Comparison of ENCODE assay signal across 9 cellular contexts in the genomic region with DNA sequence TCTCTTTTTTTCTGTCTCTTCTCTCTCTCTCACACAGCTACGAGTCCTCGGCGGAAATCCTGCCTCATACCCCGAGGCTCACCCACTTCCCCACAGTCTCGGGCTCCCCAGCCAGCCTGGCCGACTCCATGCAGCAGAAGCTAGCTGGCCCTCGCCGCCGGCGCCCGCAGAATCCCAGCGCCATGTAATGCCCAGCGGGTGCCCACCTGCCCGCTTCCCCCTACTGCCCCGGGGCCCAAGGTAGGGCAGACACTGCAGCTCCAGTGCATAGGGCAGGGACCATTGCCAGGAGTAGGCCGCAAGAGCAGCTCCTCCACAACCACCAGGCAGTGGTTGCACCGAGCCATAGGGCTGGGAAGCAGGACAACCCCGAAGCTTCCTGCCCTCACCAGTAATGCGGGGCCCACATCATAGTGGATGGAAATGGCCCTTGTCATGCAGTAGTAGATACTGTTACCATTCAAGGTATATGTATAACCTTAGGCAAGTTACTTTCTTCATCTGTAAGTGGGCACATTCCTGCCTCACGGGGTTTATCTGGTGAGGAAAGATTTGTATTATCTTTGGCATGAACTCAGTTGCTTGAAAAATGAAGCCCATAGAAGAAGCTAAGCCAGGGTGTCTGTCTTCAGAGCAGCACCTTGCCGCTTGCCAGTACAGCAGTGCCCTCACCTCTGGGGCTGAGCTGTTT. TPM values are rescaled to one million over a fixed set of nuclear protein-coding genes. Genes with fewer than 3 reads are reported as not detected.
A peak's percentile ranks its signal among the peaks of the same experiment; 100 is the strongest.
DNase-seq lines count a peak whose midpoint lies in the region; ATAC-seq, FAIRE-seq and TF ChIP-seq lines count a peak whose summit lies in the region.
"Had no signal": no experiment of that assay in that cellular context is flagged by ENCODE, and none has a peak within 500 bp of the region (broad histone marks: within the 10 kb centered on the region; RNA-seq: fewer than 3 reads in every experiment).

No MANE protein-coding gene starts in this region.

- H3K9ac ChIP-seq in HepG2 (ENCODE audit: insufficient read depth, low read depth, low read length) = no peak overlapping the region

- no peak for FAIRE-seq in HepG2 (lab: Jason Lieb, UNC)
- FAIRE-seq: GM18507 had no signal

- intact Hi-C loops in heart right ventricle (cut with DNase I) (loop anchor here in 8 of 10 donors (2.0 to 10.0 kb wide), 6 partner anchors 41 to 157 kb away; a partner anchor contains a TSS), Right ventricle myocardium superior (cut with DNase I) (loop anchor here (2.0 kb wide), 1 partner anchor 45 kb away; no protein-coding TSS in a partner anchor), HepG2 (cut with micrococcal nuclease; ENCODE audit: unreplicated experiment) (no loop called here)

- H4K20me1 ChIP-seq in HepG2 (ENCODE audit: insufficient read depth, low read length) = no peaks in the 10 kb centered on the region

- TF ChIP-seq POLR2A in HepG2 (IDR thresholded peaks at IDR 0.05; ENCODE audit: insufficient read depth in 1 of 2, low read depth in 2 of 2, low read length in 2 of 2) = no peak

- H3K27me3 ChIP-seq in heart right ventricle (no peaks in the 10 kb centered on the region), HepG2 (ENCODE audit: control insufficient read depth in 1 of 2, insufficient read depth in 2 of 2, low read length in 2 of 2) (no peaks in the 10 kb centered on the region)

- TF ChIP-seq CTCF in heart right ventricle (IDR thresholded peaks at IDR 0.05) = no peak
- TF ChIP-seq CTCF in HepG2 (CRISPR knock-in tag; IDR thresholded peaks at IDR 0.05) = no peak

- H3K4me2 ChIP-seq in HepG2 (ENCODE audit: low read depth, low read length) = no peak overlapping the region

- no peak for DNase-seq in heart right ventricle
- no peak for DNase-seq in Right ventricle myocardium superior
- DNase-seq in HepG2 (ENCODE audit: low spot score) = no peak
- no peak for DNase-seq in NCI-H2196 treated with DMSO at 0.1 percent for 48 hours (lab: John Stamatoyannopoulos, UW; ENCODE audit: unreplicated experiment)
- DNase-seq in NCI-H146 treated with DMSO at 0.1 percent for 48 hours (lab: John Stamatoyannopoulos, UW; ENCODE audit: unreplicated experiment) = no peak
- no peak for DNase-seq in cerebellar nuclear complex (lab: John Stamatoyannopoulos, UW)

- no peak for TF ChIP-seq RAD21 in HepG2 (CRISPR knock-in tag; IDR thresholded peaks at IDR 0.05)

- H3K4me1 ChIP-seq in heart right ventricle = peaks cover 4 to 52% (median 27%) of the 10 kb centered on the region in 9 donors
- peaks cover 50% of the 10 kb centered on the region for H3K4me1 ChIP-seq in HepG2 (ENCODE audit: insufficient read depth, low read length)
- H3K4me1 ChIP-seq in urinary bladder (ENCODE audit: insufficient read depth) = no peaks in the 10 kb centered on the region

- H3K79me2 ChIP-seq in HepG2 (ENCODE audit: insufficient read depth, low read length) = peaks cover 4% of the 10 kb centered on the region

- no peak overlapping the region for H3K4me3 ChIP-seq in heart right ventricle
- H3K4me3 ChIP-seq in HepG2 (replicated peaks in 1 of 3; ENCODE audit: insufficient read depth in 1 of 3, low read depth in 2 of 3, low read length in 3 of 3) = no peak overlapping the region
- no peak overlapping the region for H3K4me3 ChIP-seq in urinary bladder (ENCODE audit: low read depth, low read length)

- H3K27ac ChIP-seq in heart right ventricle = peak overlapping the region in 8 of 10 donors; percentile 87 to 96 (median 93)
- H3K27ac ChIP-seq in angular gyrus (ENCODE audit: low read depth, low read length) = peak overlapping the region; percentile 48
- peak overlapping the region; percentile 57 for H3K27ac ChIP-seq in HepG2 (ENCODE audit: extremely low read length, insufficient read depth, low read length)
- H3K27ac ChIP-seq in urinary bladder (ENCODE audit: low read depth) = peak overlapping the region; percentile 18

- WGBS in heart right ventricle, 2 donors = 73 to 77% methylated on average over 21 of the region's 21 CpGs
- 94% methylated on average over 21 of the region's 21 CpGs for WGBS in HepG2 (ENCODE audit: low lambda C conversion rate)
- 75% methylated on average over 21 of the region's 21 CpGs for WGBS in urinary bladder

- H2AFZ ChIP-seq in HepG2 (ENCODE audit: low read length) = no peak overlapping the region

- POLR2A ChIA-PET in HepG2 (lab: Yijun Ruan, JAX) = interaction anchor here (1.0 to 16.4 kb wide), 8 partner anchors 10 to 53 kb away, joined by 3 to 1427 read pairs (median 4); a partner anchor contains a TSS

- in situ Hi-C loops in HepG2 (cut with HindIII; ENCODE audit: extremely low pct_ligation_motif_present, low pct_unique_long_range_greater_than_20kb) = loop anchor here (10.0 kb wide), 1 partner anchor 157 kb away; a partner anchor contains a TSS

- no TSS peak for BruUV-seq in HepG2 (replicated peaks; lab: Mats Ljungman, UMichigan)

- TF ChIP-seq EP300 in HepG2 (IDR thresholded peaks at IDR 0.05; ENCODE audit: low read depth in 2 of 2, low read length in 2 of 2) = no peak
- TF ChIP-seq EP300 in HepG2 (CRISPR knock-in tag; IDR thresholded peaks at IDR 0.05; ENCODE audit: borderline replicate concordance) = no peak

- ATAC-seq in heart right ventricle (no peak), Right ventricle myocardium superior (ENCODE audit: poor library complexity) (no peak), HepG2 (no peak)

- H3K9me3 ChIP-seq in heart right ventricle = no peaks in the 10 kb centered on the region
- H3K9me3 ChIP-seq in HepG2 (ENCODE audit: low read length) = no peaks in the 10 kb centered on the region

- H3K36me3 ChIP-seq in heart right ventricle (peaks cover 0 to 73% (median 11%) of the 10 kb centered on the region in 9 donors), HepG2 (replicated peaks in 1 of 2; ENCODE audit: control insufficient read depth in 1 of 2, insufficient read depth in 2 of 2, low read length in 2 of 2) (peaks cover 33 to 45% of the 10 kb centered on the region in 2 experiments), urinary bladder (ENCODE audit: insufficient read depth) (no peaks in the 10 kb centered on the region)

- CTCF ChIA-PET in HepG2 (lab: Yijun Ruan, JAX; ENCODE audit: low intra/inter-chr PET ratio, low total read pairs) = interaction anchor here (1.8 to 7.7 kb wide), 3 partner anchors 8 to 44 kb away, joined by 11 to 335 read pairs (median 18); no protein-coding TSS in a partner anchor

RNA-seq across cellular contexts. Expression of a gene that starts 36.9 kb away (rescaled TPM):
- total RNA-seq in heart right ventricle (100 to 1,000 TPM in 7 of 10 donors, 10 to 100 TPM in 3; 42.8 to 204 (median 109) TPM), Right ventricle myocardium superior (89.5 TPM), HepG2 (2016; rRNA removed; fragmentation: Illumina TruSeq; extraction: Trizol) (315 and 419 TPM in 2 replicates), urinary bladder (500 TPM)
- polyA plus RNA-seq in heart right ventricle (100 to 1,000 TPM; 230 to 551 TPM), HepG2 (2011; rRNA removed) (258 and 320 TPM in 2 replicates), urinary bladder (683 TPM)
- total RNA-seq in HepG2 (2016; cell fraction: cytosol; rRNA removed; fragmentation: Illumina TruSeq; extraction: Trizol; ENCODE audit: low read depth) = 421 and 422 TPM in 2 replicates
- total RNA-seq in HepG2 (2016; cell fraction: insoluble cytoplasmic fraction; rRNA removed; fragmentation: Illumina TruSeq; extraction: Trizol) = 297 and 421 TPM in 2 replicates
- total RNA-seq in HepG2 (2016; cell fraction: membrane; rRNA removed; fragmentation: Illumina TruSeq; extraction: Trizol) = 329 and 339 TPM in 2 replicates
- 273 and 295 TPM in 2 replicates for total RNA-seq in HepG2 (2016; cell fraction: nucleus; rRNA removed; fragmentation: Illumina TruSeq; extraction: Trizol)
- 494 and 1,223 TPM in 2 replicates for polyA plus RNA-seq in HepG2 (2011; cell fraction: cytosol; rRNA removed)
- polyA plus RNA-seq in HepG2 (2011; cell fraction: nucleus; rRNA removed) = 541 and 1,398 TPM in 2 replicates
- polyA plus RNA-seq in HepG2 (2012) = 119 and 147 TPM in 2 replicates
- 99.0 and 102 TPM in 2 replicates for polyA plus RNA-seq in HepG2 (2016; cell fraction: cytosol; fragmentation: Illumina TruSeq; extraction: Trizol; ENCODE audit: low read depth)
- 273 and 282 TPM in 2 replicates for polyA plus RNA-seq in HepG2 (2016; cell fraction: insoluble cytoplasmic fraction; fragmentation: Illumina TruSeq; extraction: Trizol; ENCODE audit: low read depth)
- polyA plus RNA-seq in HepG2 (2016; cell fraction: membrane; fragmentation: Illumina TruSeq; extraction: Trizol; ENCODE audit: low read depth) = 104 TPM in 2 replicates
- polyA plus RNA-seq in HepG2 (2016; cell fraction: nucleus; fragmentation: Illumina TruSeq; extraction: Trizol; ENCODE audit: insufficient read depth, low read depth) = 496 and 499 TPM in 2 replicates
- polyA minus RNA-seq in HepG2 (2011; rRNA and poly(A)+ RNA removed; ENCODE audit: low replicate concordance) = 259 and 709 TPM in 2 replicates
- 242 and 434 TPM in 2 replicates for polyA minus RNA-seq in HepG2 (2011; cell fraction: cytosol; rRNA and poly(A)+ RNA removed)
- polyA minus RNA-seq in HepG2 (2011; cell fraction: nucleus; rRNA and poly(A)+ RNA removed) = 194 and 456 TPM in 2 replicates

RNA-seq across cellular contexts. Expression of a gene that starts 53.9 kb away (rescaled TPM):
- total RNA-seq in heart right ventricle = 10 to 100 TPM; 27.5 to 71.6 (median 33.5) TPM
- 100 to 1,000 TPM in 1 of 2 donors, 10 to 100 TPM in 1; 65.1 to 102 TPM for polyA plus RNA-seq in heart right ventricle
- total RNA-seq in Right ventricle myocardium superior = 40.9 TPM
- 68.4 and 118 TPM in 2 replicates for total RNA-seq in HepG2 (2016; rRNA removed; fragmentation: Illumina TruSeq; extraction: Trizol)
- 46.8 and 55.9 TPM in 2 replicates for total RNA-seq in HepG2 (2016; cell fraction: cytosol; rRNA removed; fragmentation: Illumina TruSeq; extraction: Trizol; ENCODE audit: low read depth)
- 71.4 and 118 TPM in 2 replicates for total RNA-seq in HepG2 (2016; cell fraction: insoluble cytoplasmic fraction; rRNA removed; fragmentation: Illumina TruSeq; extraction: Trizol)
- total RNA-seq in HepG2 (2016; cell fraction: membrane; rRNA removed; fragmentation: Illumina TruSeq; extraction: Trizol) = 73.9 and 80.7 TPM in 2 replicates
- total RNA-seq in HepG2 (2016; cell fraction: nucleus; rRNA removed; fragmentation: Illumina TruSeq; extraction: Trizol) = 165 and 184 TPM in 2 replicates
- polyA plus RNA-seq in HepG2 (2011; rRNA removed) = 243 and 287 TPM in 2 replicates
- polyA plus RNA-seq in HepG2 (2011; cell fraction: cytosol; rRNA removed) = 198 and 200 TPM in 2 replicates
- 203 and 206 TPM in 2 replicates for polyA plus RNA-seq in HepG2 (2011; cell fraction: nucleus; rRNA removed)
- polyA plus RNA-seq in HepG2 (2012) = 156 and 233 TPM in 2 replicates
- 90.6 and 110 TPM in 2 replicates for polyA plus RNA-seq in HepG2 (2016; cell fraction: cytosol; fragmentation: Illumina TruSeq; extraction: Trizol; ENCODE audit: low read depth)
- polyA plus RNA-seq in HepG2 (2016; cell fraction: insoluble cytoplasmic fraction; fragmentation: Illumina TruSeq; extraction: Trizol; ENCODE audit: low read depth) = 129 and 148 TPM in 2 replicates
- 108 and 120 TPM in 2 replicates for polyA plus RNA-seq in HepG2 (2016; cell fraction: membrane; fragmentation: Illumina TruSeq; extraction: Trizol; ENCODE audit: low read depth)
- polyA plus RNA-seq in HepG2 (2016; cell fraction: nucleus; fragmentation: Illumina TruSeq; extraction: Trizol; ENCODE audit: insufficient read depth, low read depth) = 374 and 382 TPM in 2 replicates
- polyA minus RNA-seq in HepG2 (2011; rRNA and poly(A)+ RNA removed; ENCODE audit: low replicate concordance) = 365 and 413 TPM in 2 replicates
- 123 and 142 TPM in 2 replicates for polyA minus RNA-seq in HepG2 (2011; cell fraction: cytosol; rRNA and poly(A)+ RNA removed)
- 195 and 210 TPM in 2 replicates for polyA minus RNA-seq in HepG2 (2011; cell fraction: nucleus; rRNA and poly(A)+ RNA removed)
- total RNA-seq in urinary bladder = 48.8 TPM
- 90.4 TPM for polyA plus RNA-seq in urinary bladder

Comparison
In these comparisons a context has a peak if more than half of its experiments do, and no peak if none do; other contexts are left out.
1. H3K27ac ChIP-seq: peak in every context shown above with its lines; median percentile 93 in heart right ventricle; 57 in HepG2; 48 in angular gyrus; 18 in urinary bladder.